Comparison of ENCODE assay signal across 16 cellular contexts in genomic region chr14:104214411-104214810, GRCh38.
DNase-seq lines count a peak whose midpoint lies in the region; ATAC-seq and TF ChIP-seq lines count a peak whose summit lies in the region.
"Had no signal": no experiment of that assay in that cellular context is flagged by ENCODE, and none has a peak within 500 bp of the region (broad histone marks: within the 10 kb centered on the region; RNA-seq: fewer than 3 reads in every experiment).

No MANE protein-coding gene starts in this region.

- no peak for TF ChIP-seq POLR2A in transverse colon (IDR thresholded peaks at IDR 0.05)

- DNase-seq in Right ventricle myocardium inferior (ENCODE audit: missing footprints) (peak; percentile 14), cardiac septum (ENCODE audit: low spot score) (no peak), RPMI8226 (peak; percentile 16), mucosa of descending colon (peak; percentile 36 to 76 (median 53)), transverse colon (peak; percentile 39), T-helper 17 cell (no peak)
- DNase-seq: ACHN; C1 segment of cervical spinal cord; Calu3; CD4-positive, alpha-beta T cell; DMS79; GOT3; H9; IMR-90 had no signal

- H3K4me3 ChIP-seq in mucosa of descending colon, result no peak overlapping the region
- no peak overlapping the region for H3K4me3 ChIP-seq in transverse colon
- H3K4me3 ChIP-seq: GM12878 had no signal

- no peaks in the 10 kb centered on the region for H3K36me3 Mint-ChIP-seq in T-helper 17 cell (ENCODE audit: low read depth)

- no peaks in the 10 kb centered on the region for H3K27me3 ChIP-seq in transverse colon

- H3K4me1 Mint-ChIP-seq in T-helper 17 cell, result no peaks in the 10 kb centered on the region

- H3K9me3 ChIP-seq in mucosa of descending colon, result no peaks in the 10 kb centered on the region
- H3K9me3 ChIP-seq in transverse colon, result no peaks in the 10 kb centered on the region
- no peaks in the 10 kb centered on the region for H3K9me3 ChIP-seq in T-helper 17 cell (ENCODE audit: control insufficient read depth, low read length, poor library complexity, severe bottlenecking)

- no peak for TF ChIP-seq CTCF in mucosa of descending colon (IDR thresholded peaks at IDR 0.05)
- TF ChIP-seq CTCF in transverse colon (IDR thresholded peaks at IDR 0.05), result no peak

- in situ Hi-C loops in transverse colon (cut with MboI; ENCODE audit: low pct_ligation_motif_present in 1 of 4, low pct_unique_long_range_greater_than_20kb in 1 of 4, low sequenced_read_pairs in 3 of 4), result no loop called here

- no peak overlapping the region for H3K27ac Mint-ChIP-seq in T-helper 17 cell
- H3K27ac Mint-ChIP-seq: CD4-positive, alpha-beta T cell; H9 had no signal

- ATAC-seq in Right ventricle myocardium inferior, result no peak
- peak; percentile 82 for ATAC-seq in mucosa of descending colon
- ATAC-seq in T-helper 17 cell, result no peak
- ATAC-seq in HG03280 (IDR thresholded peaks at IDR 0.05; ENCODE audit: unreplicated experiment), result no peak
- ATAC-seq: GM12878 had no signal

- 43 to 93% methylated on average over 5 to 7 of the region's 7 CpGs for WGBS in transverse colon (ENCODE audit: low coverage in 1 of 2), 2 donors

- no peak for TF ChIP-seq EP300 in transverse colon (IDR thresholded peaks at IDR 0.05; ENCODE audit: low read depth)

- no peak overlapping the region for H3K4me3 Mint-ChIP-seq in T-helper 17 cell
- H3K4me3 Mint-ChIP-seq: CD4-positive, alpha-beta T cell had no signal

- H3K27ac ChIP-seq in transverse colon, result no peak overlapping the region

- intact Hi-C loops in Right ventricle myocardium inferior (cut with DNase I), result no loop called here
- intact Hi-C loops in cardiac septum (cut with DNase I), result no loop called here
- intact Hi-C loops in mucosa of descending colon (cut with DNase I, micrococcal nuclease), result no loop called here
- intact Hi-C loops in transverse colon (cut with DNase I; ENCODE audit: low total_unique reads), result no loop called here

- H3K36me3 ChIP-seq in mucosa of descending colon (ENCODE audit: low read depth) (no peaks in the 10 kb centered on the region), transverse colon (no peaks in the 10 kb centered on the region)

- H3K27me3 Mint-ChIP-seq in T-helper 17 cell, result peaks cover 19% of the 10 kb centered on the region

- no peaks in the 10 kb centered on the region for H3K4me1 ChIP-seq in mucosa of descending colon (ENCODE audit: low read depth)
- no peaks in the 10 kb centered on the region for H3K4me1 ChIP-seq in transverse colon

Comparison
In these comparisons a context has a peak if more than half of its experiments do, and no peak if none do; other contexts are left out.
1. DNase-seq: peak in Right ventricle myocardium inferior (single experiment), RPMI8226 (single experiment), mucosa of descending colon (3 of 3) and transverse colon (single experiment); none in cardiac septum (single experiment) and T-helper 17 cell (0 of 3).